ENCODE assay signal across 8 cellular contexts in the genomic region with DNA sequence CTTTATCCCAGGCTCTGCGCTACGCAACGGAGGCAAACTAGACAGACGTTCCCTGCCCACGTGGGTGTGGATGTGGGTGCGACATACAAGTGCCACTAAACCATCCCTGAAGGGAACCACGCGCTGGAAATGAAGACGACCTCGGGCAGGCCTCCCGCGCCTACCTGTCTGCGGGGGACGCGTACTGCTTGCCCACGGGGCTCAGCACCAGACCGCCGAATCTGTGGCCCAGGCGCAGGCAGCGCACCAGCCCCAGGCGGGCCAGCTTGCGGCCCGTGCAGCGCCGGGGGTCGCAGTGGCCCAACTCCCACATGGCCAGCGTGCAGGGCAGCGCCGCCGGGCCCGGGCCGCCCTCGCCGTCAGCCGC. TPM values are rescaled to one million over a fixed set of nuclear protein-coding genes. Genes with fewer than 3 reads are reported as not detected.
DNase-seq lines count a peak whose midpoint lies in the region; ATAC-seq and TF ChIP-seq lines count a peak whose summit lies in the region.

No MANE protein-coding gene starts in this region.

- H3K9ac ChIP-seq in DND-41 (ENCODE audit: low read depth, low read length), result peak overlapping the region; percentile 95
- H3K9ac ChIP-seq in skeletal muscle satellite cell (ENCODE audit: low read depth, low read length), result peak overlapping the region; percentile 91

- no peak for TF ChIP-seq CTCF in DND-41 (IDR thresholded peaks at IDR 0.05; ENCODE audit: borderline replicate concordance, extremely low read depth, low read length, poor library complexity, severe bottlenecking)
- TF ChIP-seq CTCF in HEK293 (tag by site-specific recombination; IDR thresholded peaks at IDR 0.05), result no peak
- TF ChIP-seq CTCF in VCaP (conservative IDR thresholded peaks at IDR 0.05), result no peak
- no peak for TF ChIP-seq CTCF in glutamatergic neuron (IDR thresholded peaks at IDR 0.05; ENCODE audit: partially characterized antibody, unreplicated experiment)

- peaks cover 67% of the 10 kb centered on the region for H3K79me2 ChIP-seq in DND-41 (ENCODE audit: insufficient read depth, low read length)

- CTCF ChIA-PET in HEK293 (lab: Yijun Ruan, JAX), result interaction anchor here (0.6 kb wide), 1 partner anchor 61 kb away, joined by 3 read pairs; no protein-coding TSS in a partner anchor

- H3K4me1 Mint-ChIP-seq in glutamatergic neuron (ENCODE audit: low read depth, unreplicated experiment), result peaks cover 7% of the 10 kb centered on the region

- peaks cover 18% of the 10 kb centered on the region for H3K27me3 Mint-ChIP-seq in glutamatergic neuron (ENCODE audit: unreplicated experiment)

- H3K27ac ChIP-seq in DND-41 (ENCODE audit: low read length), result peak overlapping the region; percentile 78
- peak overlapping the region; percentile 47; the same call in 1 of the 2 replicates for H3K27ac ChIP-seq in HEK293 (ENCODE audit: extremely low read depth, low read depth, low read length)
- peak overlapping the region; percentile 61; the same call in 1 of the 2 replicates for H3K27ac ChIP-seq in VCaP

- H3K27me3 ChIP-seq in DND-41 (ENCODE audit: insufficient read depth, low read length, poor library complexity) (no peaks in the 10 kb centered on the region), skeletal muscle satellite cell (ENCODE audit: control insufficient read depth, insufficient read depth, low read length) (no peaks in the 10 kb centered on the region)

- H3K4me1 ChIP-seq in DND-41 (ENCODE audit: insufficient read depth, low read length) (peaks cover 46% of the 10 kb centered on the region), HEK293 (ENCODE audit: control insufficient read depth, insufficient read depth, low read length) (peaks cover 5% of the 10 kb centered on the region; the same call in 1 of the 2 replicates), skeletal muscle satellite cell (ENCODE audit: control insufficient read depth, insufficient read depth, low read length) (peaks cover 15% of the 10 kb centered on the region)

- no peak for DNase-seq in DND-41
- peak; percentile 20 for DNase-seq in glutamatergic neuron
- no peak for DNase-seq in cerebellar nuclear complex (lab: John Stamatoyannopoulos, UW)
- no peak for DNase-seq in NCI-H748 (lab: John Stamatoyannopoulos, UW; ENCODE audit: unreplicated experiment)

- ATAC-seq in DND-41 (ENCODE audit: insufficient read depth, low read depth), result peak; percentile 18; the same call in 2 of the 3 replicates
- ATAC-seq in HG02610 (IDR thresholded peaks at IDR 0.05; ENCODE audit: unreplicated experiment), result no peak

- POLR2A ChIA-PET in HEK293 (lab: Yijun Ruan, JAX), result interaction anchor here (1.1 kb wide), 1 partner anchor 8 kb away, joined by 4 read pairs; no protein-coding TSS in a partner anchor

- H3K4me3 Mint-ChIP-seq in glutamatergic neuron (ENCODE audit: unreplicated experiment), result peak overlapping the region; percentile 83

- peak overlapping the region; percentile 93 for H2AFZ ChIP-seq in DND-41 (ENCODE audit: low read depth, low read length)

- H3K36me3 ChIP-seq in DND-41 (ENCODE audit: insufficient read depth, low read length), result peaks cover 35% of the 10 kb centered on the region
- H3K36me3 ChIP-seq in HEK293 (ENCODE audit: control insufficient read depth in 2 of 2, insufficient read depth in 1 of 2, low read length in 2 of 2), result peaks cover 0 to 34% of the 10 kb centered on the region in 2 experiments; a peak in 1 of 3 replicates
- H3K36me3 ChIP-seq in skeletal muscle satellite cell (ENCODE audit: insufficient read depth, low read length), result peaks cover 14% of the 10 kb centered on the region

- H4K20me1 ChIP-seq in DND-41 (ENCODE audit: insufficient read depth, low read length), result peaks cover 44% of the 10 kb centered on the region

- peaks cover 30% of the 10 kb centered on the region for H3K9me3 Mint-ChIP-seq in glutamatergic neuron (ENCODE audit: unreplicated experiment)

- no peaks in the 10 kb centered on the region for H3K9me3 ChIP-seq in DND-41 (ENCODE audit: insufficient read depth, low read length, severe bottlenecking)
- no peaks in the 10 kb centered on the region for H3K9me3 ChIP-seq in HEK293 (ENCODE audit: control insufficient read depth, insufficient read depth, low read depth, low read length)
- H3K9me3 ChIP-seq in skeletal muscle satellite cell (replicated peaks; ENCODE audit: low read length), result no peaks in the 10 kb centered on the region

- H3K36me3 Mint-ChIP-seq in glutamatergic neuron (ENCODE audit: unreplicated experiment), result no peaks in the 10 kb centered on the region

- H3K4me3 ChIP-seq in DND-41 (ENCODE audit: low read depth in 1 of 2, low read length in 2 of 2) (peak overlapping the region; percentile 93 to 96), HEK293 (ENCODE audit: low read depth, low read length) (peak overlapping the region; percentile 96), skeletal muscle satellite cell (ENCODE audit: low read length) (peak overlapping the region; percentile 90)

- H3K27ac Mint-ChIP-seq in glutamatergic neuron (ENCODE audit: unreplicated experiment), result peak overlapping the region; percentile 72

- H3K4me2 ChIP-seq in DND-41 (ENCODE audit: insufficient read depth, low read length), result peak overlapping the region; percentile 100
- peak overlapping the region; percentile 84 for H3K4me2 ChIP-seq in skeletal muscle satellite cell (ENCODE audit: low read length)

TF ChIP-seq in HEK293, 187 proteins besides CTCF, POLR2A, EP300 and RAD21:
- TF ChIP-seq EGR2 (tag by site-specific recombination; IDR thresholded peaks at IDR 0.05; ENCODE audit: low read depth), result peak; percentile 55
- no peak for TF ChIP-seq ZNF202 (tag by site-specific recombination; IDR thresholded peaks at IDR 0.05; ENCODE audit: borderline replicate concordance)
- no peak for TF ChIP-seq ZNF280C (tag by site-specific recombination; IDR thresholded peaks at IDR 0.05)
- TF ChIP-seq ZSCAN5A (tag by site-specific recombination; IDR thresholded peaks at IDR 0.05), result no peak
- no peak for TF ChIP-seq ZNF768 (tag by site-specific recombination; IDR thresholded peaks at IDR 0.05)
- TF ChIP-seq ZNF335 (tag by site-specific recombination; conservative IDR thresholded peaks at IDR 0.05), result peak; percentile 59
- peak; percentile 80 for TF ChIP-seq ZFHX2 (tag by site-specific recombination; conservative IDR thresholded peaks at IDR 0.05)
- TF ChIP-seq ZNF701 (tag by site-specific recombination; IDR thresholded peaks at IDR 0.05), result no peak

RNA-seq across cellular contexts. Expression of gene TSR3, which starts 0.5 kb away (rescaled TPM):
- 52.5 TPM for total RNA-seq in glutamatergic neuron (ENCODE audit: unreplicated experiment)
- total RNA-seq in skeletal muscle satellite cell (2012; rRNA removed), result 48.7 and 60.5 TPM in 2 replicates

RNA-seq across cellular contexts. Expression of gene GNPTG, which starts 0.5 kb away (rescaled TPM):
- 50.5 TPM for total RNA-seq in glutamatergic neuron (ENCODE audit: unreplicated experiment)
- 27.1 and 47.0 TPM in 2 replicates for total RNA-seq in skeletal muscle satellite cell (2012; rRNA removed)

RNA-seq across cellular contexts. Expression of gene BAIAP3, which starts 17.8 kb away (rescaled TPM):
- 26.7 TPM for total RNA-seq in glutamatergic neuron (ENCODE audit: unreplicated experiment)
- total RNA-seq in skeletal muscle satellite cell (2012; rRNA removed), result 1.1 TPM in 1 of 2 replicates, not detected in the other

RNA-seq across cellular contexts. Expression of gene UBE2I, which starts 41.8 kb away (rescaled TPM):
- total RNA-seq in glutamatergic neuron (ENCODE audit: unreplicated experiment), result 256 TPM
- total RNA-seq in skeletal muscle satellite cell (2012; rRNA removed), result 61.9 and 64.4 TPM in 2 replicates
